Comparison of ENCODE assay signal across 8 cellular contexts in the genomic region with DNA sequence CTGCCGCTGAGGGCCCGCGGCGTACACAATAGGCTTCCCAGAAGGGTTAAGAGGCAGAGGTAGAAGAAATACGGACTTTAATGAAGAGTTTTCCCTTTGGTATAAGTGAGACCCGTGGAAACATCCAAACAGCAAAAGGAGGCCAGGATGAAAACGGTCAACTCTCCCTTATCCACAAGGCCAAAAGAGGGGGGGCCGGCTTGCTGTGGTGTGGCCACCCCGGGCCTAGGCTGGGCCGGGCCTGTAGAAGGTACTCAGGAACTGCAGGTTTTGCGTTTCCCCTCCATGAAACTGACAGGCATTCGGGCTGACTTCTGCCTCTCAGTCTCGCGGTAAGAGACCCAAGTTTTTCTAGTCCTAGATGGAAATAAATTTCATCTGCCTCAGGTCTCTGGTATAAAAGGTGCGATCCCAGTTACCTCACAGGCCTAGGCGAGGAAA. TPM values are rescaled to one million over a fixed set of nuclear protein-coding genes. Genes with fewer than 3 reads are reported as not detected.
A peak's percentile ranks its signal among the peaks of the same experiment; 100 is the strongest.
DNase-seq lines count a peak whose midpoint lies in the region; ATAC-seq and TF ChIP-seq lines count a peak whose summit lies in the region.

No MANE protein-coding gene starts in this region.

- H3K36me3 ChIP-seq in SU-DHL-6 (ENCODE audit: low read length): peaks cover 3% of the 10 kb centered on the region; the same call in 1 of the 2 replicates
- peaks cover 16 to 74% (median 51%) of the 10 kb centered on the region in 3 donors for H3K36me3 ChIP-seq in esophagus squamous epithelium
- H3K36me3 ChIP-seq in neural progenitor cell: no peaks in the 10 kb centered on the region

- peak overlapping the region; percentile 93 for H3K4me3 Mint-ChIP-seq in neural progenitor cell

- H3K79me2 ChIP-seq in SU-DHL-6 (ENCODE audit: insufficient read depth, low read length) (peaks cover 12% of the 10 kb centered on the region), neural progenitor cell (ENCODE audit: low read depth) (peaks cover 49% of the 10 kb centered on the region)

- peak overlapping the region; percentile 94 for H3K27ac Mint-ChIP-seq in neural progenitor cell

- H3K27me3 Mint-ChIP-seq in neural progenitor cell (ENCODE audit: insufficient read depth, low read depth): peaks cover 15% of the 10 kb centered on the region

- whole genome bisulfite sequencing in esophagus squamous epithelium, 2 donors: 4 to 7% methylated on average over 9 to 11 of the region's 16 CpGs

- H3K4me1 Mint-ChIP-seq in neural progenitor cell: peaks cover 39% of the 10 kb centered on the region

- H3K4me3 ChIP-seq in SU-DHL-6 (ENCODE audit: insufficient read depth, low read length, poor library complexity, severe bottlenecking): peak overlapping the region; percentile 82
- peak overlapping the region; percentile 67 to 98 (median 79) for H3K4me3 ChIP-seq in esophagus squamous epithelium
- H3K4me3 ChIP-seq in neural progenitor cell: peak overlapping the region; percentile 86

- ATAC-seq in HG02642 (IDR thresholded peaks at IDR 0.05; ENCODE audit: poor library complexity, unreplicated experiment): peak; percentile 6
- no peak for ATAC-seq in HG03095 (IDR thresholded peaks at IDR 0.05; ENCODE audit: unreplicated experiment)
- ATAC-seq in GM19328 (IDR thresholded peaks at IDR 0.05; ENCODE audit: unreplicated experiment): no peak

- H3K27me3 ChIP-seq in SU-DHL-6 (ENCODE audit: low read length): no peaks in the 10 kb centered on the region
- H3K27me3 ChIP-seq in esophagus squamous epithelium: no peaks in the 10 kb centered on the region
- H3K27me3 ChIP-seq in neural progenitor cell: no peaks in the 10 kb centered on the region

- in situ Hi-C loops in G401 (cut with HindIII; ENCODE audit: low sequenced_read_pairs): no loop called here

- peaks cover 16% of the 10 kb centered on the region for H3K36me3 Mint-ChIP-seq in neural progenitor cell

- H3K4me2 ChIP-seq in SU-DHL-6 (ENCODE audit: low read depth, low read length, poor library complexity, severe bottlenecking) (peak overlapping the region; percentile 72), neural progenitor cell (peak overlapping the region; percentile 96)

- H3K9me3 ChIP-seq in SU-DHL-6 (ENCODE audit: insufficient read depth, low read length) (no peaks in the 10 kb centered on the region), esophagus squamous epithelium (no peaks in the 10 kb centered on the region), neural progenitor cell (ENCODE audit: low read depth) (no peaks in the 10 kb centered on the region)

- no peaks in the 10 kb centered on the region for H3K9me2 ChIP-seq in SU-DHL-6 (replicated peaks; ENCODE audit: insufficient read depth, low read length)

- H4K20me1 ChIP-seq in SU-DHL-6 (ENCODE audit: low read depth, low read length): no peaks in the 10 kb centered on the region
- H4K20me1 ChIP-seq in neural progenitor cell (ENCODE audit: low read depth): peaks cover 10% of the 10 kb centered on the region

- no peaks in the 10 kb centered on the region for H3K9me3 Mint-ChIP-seq in neural progenitor cell

- TF ChIP-seq POLR2A in esophagus squamous epithelium (IDR thresholded peaks at IDR 0.05): no peak

- intact Hi-C loops in esophagus squamous epithelium (cut with DNase I): loop anchor here (5.0 to 10.0 kb wide), 2 partner anchors 35 to 103 kb away; a partner anchor contains a TSS

- H3K9ac ChIP-seq in SU-DHL-6 (ENCODE audit: low read length) (peak overlapping the region; percentile 96), neural progenitor cell (peak overlapping the region; percentile 86)

- H2AFZ ChIP-seq in SU-DHL-6 (ENCODE audit: low read depth, low read length, severe bottlenecking) (peak overlapping the region; percentile 44), neural progenitor cell (replicated peaks) (peak overlapping the region; percentile 37)

- TF ChIP-seq CTCF in SU-DHL-6 (IDR thresholded peaks at IDR 0.05; ENCODE audit: insufficient read depth, low read length, poor library complexity, severe bottlenecking) (no peak), esophagus squamous epithelium (IDR thresholded peaks at IDR 0.05) (no peak), neural progenitor cell (IDR thresholded peaks at IDR 0.05) (no peak)

- H3K27ac ChIP-seq in SU-DHL-6 (ENCODE audit: low read depth, low read length) (peak overlapping the region; percentile 91), esophagus squamous epithelium (peak overlapping the region; percentile 95 to 99 (median 98)), neural progenitor cell (peak overlapping the region; percentile 97)

- H3K4me1 ChIP-seq in esophagus squamous epithelium (peaks cover 16 to 65% (median 23%) of the 10 kb centered on the region in 3 donors), neural progenitor cell (peaks cover 27% of the 10 kb centered on the region)

- peak; percentile 54 for DNase-seq in G401 (ENCODE audit: low spot score)
- no peak for DNase-seq in esophagus squamous epithelium (lab: John Stamatoyannopoulos, UW)
- peak; percentile 68 for DNase-seq in neural progenitor cell (ENCODE audit: low spot score)
- DNase-seq in inferior parietal cortex (ENCODE audit: extremely low spot score): no peak

- peaks cover 33% of the 10 kb centered on the region for H3F3A ChIP-seq in SU-DHL-6 (ENCODE audit: insufficient read depth)
- H3F3A ChIP-seq in neural progenitor cell (ENCODE audit: low read depth): peaks cover 41% of the 10 kb centered on the region

RNA-seq across cellular contexts. Expression of a gene that starts 0.7 kb away (rescaled TPM):
- 16.9 and 24.2 TPM in 2 replicates for total RNA-seq in G401 (2014; rRNA removed; shearing (Covaris generic))
- total RNA-seq in esophagus squamous epithelium (10 to 100 TPM; 14.4 to 18.8 (median 17.5) TPM), neural progenitor cell (ENCODE audit: low replicate concordance) (32.1 and 48.1 TPM in 2 replicates)

RNA-seq across cellular contexts. Expression of a gene that starts 6.4 kb away (rescaled TPM):
- total RNA-seq in G401 (2014; rRNA removed; shearing (Covaris generic)): 25.9 and 36.5 TPM in 2 replicates
- total RNA-seq in esophagus squamous epithelium: 10 to 100 TPM; 11.1 to 51.1 (median 29.3) TPM
- total RNA-seq in neural progenitor cell (ENCODE audit: low replicate concordance): 21.4 and 64.0 TPM in 2 replicates

RNA-seq across cellular contexts. Expression of a gene that starts 8.3 kb away (rescaled TPM):
- total RNA-seq in G401 (2014; rRNA removed; shearing (Covaris generic)): 204 and 265 TPM in 2 replicates
- total RNA-seq in esophagus squamous epithelium: 10 to 100 TPM; 37.6 to 80.9 (median 65.8) TPM
- 69.0 and 86.5 TPM in 2 replicates for total RNA-seq in neural progenitor cell (ENCODE audit: low replicate concordance)

RNA-seq across cellular contexts. Expression of a gene that starts 12.2 kb away (rescaled TPM):
- total RNA-seq in G401 (2014; rRNA removed; shearing (Covaris generic)): 187 and 192 TPM in 2 replicates
- total RNA-seq in esophagus squamous epithelium (10 to 100 TPM; 34.9 to 72.8 (median 55.3) TPM), neural progenitor cell (ENCODE audit: low replicate concordance) (210 and 297 TPM in 2 replicates)

RNA-seq across cellular contexts. Expression of a gene that starts 20.9 kb away (rescaled TPM):
- 39.9 and 49.4 TPM in 2 replicates for total RNA-seq in G401 (2014; rRNA removed; shearing (Covaris generic))
- total RNA-seq in esophagus squamous epithelium (10 to 100 TPM; 21.5 to 30.9 (median 29.5) TPM), neural progenitor cell (ENCODE audit: low replicate concordance) (19.3 and 47.4 TPM in 2 replicates)

Comparison
In these comparisons a context has a peak if more than half of its experiments do, and no peak if none do; other contexts are left out.
1. DNase-seq: peak in G401 (single experiment) and neural progenitor cell (single experiment); none in esophagus squamous epithelium (single experiment) and inferior parietal cortex (single experiment).
2. Peak in every context shown above with its lines, with median percentiles within 50 percentile points of each other: H3K27ac ChIP-seq and H3K4me3 ChIP-seq.